13 cellular contexts compared by ENCODE assay signal in the genomic region with DNA sequence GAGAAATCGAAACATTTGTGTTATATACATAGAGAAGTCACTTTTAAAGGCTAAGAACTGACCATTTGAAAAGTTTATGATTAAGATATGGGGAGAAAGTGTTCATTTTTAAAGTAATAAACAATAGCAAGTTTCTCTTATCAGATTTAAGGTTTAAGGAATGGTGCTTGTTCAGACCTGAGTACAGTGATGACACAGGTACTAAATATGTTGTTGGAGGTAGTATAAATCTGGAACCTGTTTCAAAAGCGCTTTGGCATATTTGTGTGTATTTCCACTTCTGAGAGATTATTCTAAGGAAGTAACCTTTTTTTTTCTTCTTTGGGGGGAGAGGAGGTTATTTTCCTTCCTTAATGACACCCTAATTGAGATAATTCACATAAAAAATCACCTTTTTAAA. TPM values are rescaled to one million over a fixed set of nuclear protein-coding genes. Genes with fewer than 3 reads are reported as not detected.
DNase-seq lines count a peak whose midpoint lies in the region; ATAC-seq, FAIRE-seq and TF ChIP-seq lines count a peak whose summit lies in the region.
"Had no signal": no experiment of that assay in that cellular context is flagged by ENCODE, and none has a peak within 500 bp of the region (broad histone marks: within the 10 kb centered on the region; RNA-seq: fewer than 3 reads in every experiment).

No MANE protein-coding gene starts in this region.

- H3K4me2 ChIP-seq in OCI-LY3 (ENCODE audit: low read length), result 0 out of 2 replicates have a peak overlapping the region, but pooled peaks have one; percentile 42

- H3K27me3 Mint-ChIP-seq in CD4-positive, alpha-beta memory T cell, result no peaks in the 10 kb centered on the region
- H3K27me3 Mint-ChIP-seq in natural killer cell (ENCODE audit: low read depth in 2 of 2), result no peaks in the 10 kb centered on the region

- peak overlapping the region; percentile 71 to 95 (median 87) for H3K27ac Mint-ChIP-seq in CD4-positive, alpha-beta memory T cell
- peak overlapping the region; percentile 82 to 93 for H3K27ac Mint-ChIP-seq in natural killer cell

- ATAC-seq in natural killer cell, result no peak
- ATAC-seq in GM21717 (IDR thresholded peaks at IDR 0.05; ENCODE audit: unreplicated experiment), result no peak
- ATAC-seq in GM21737 (IDR thresholded peaks at IDR 0.05; ENCODE audit: unreplicated experiment), result no peak
- ATAC-seq: heart left ventricle had no signal

- H3K27me3 ChIP-seq in CD4-positive, alpha-beta memory T cell (ENCODE audit: insufficient read depth, low read length), result no peaks in the 10 kb centered on the region
- no peaks in the 10 kb centered on the region for H3K27me3 ChIP-seq in OCI-LY3 (ENCODE audit: low read depth, low read length)
- H3K27me3 ChIP-seq: dorsolateral prefrontal cortex, heart left ventricle had no signal

- H4K20me1 ChIP-seq in OCI-LY3 (ENCODE audit: insufficient read depth, low read length), result peaks cover 89% of the 10 kb centered on the region

- FAIRE-seq in colon (lab: Jason Lieb, UNC) (peak; percentile 51), GM12892 (lab: Jason Lieb, UNC) (no peak)
- FAIRE-seq: HTR-8/SVneo, TTC549 had no signal

- no peak for TF ChIP-seq CTCF in OCI-LY3 (IDR thresholded peaks at IDR 0.05; ENCODE audit: low read depth, low read length)
- TF ChIP-seq CTCF in natural killer cell (IDR thresholded peaks at IDR 0.05), result no peak

- H3K4me3 Mint-ChIP-seq in CD4-positive, alpha-beta memory T cell, result peak overlapping the region; percentile 57 to 90 (median 82)
- peak overlapping the region; percentile 81 for H3K4me3 Mint-ChIP-seq in natural killer cell

- POLR2A ChIA-PET in CD4-positive, alpha-beta memory T cell (lab: Charles Lee; ENCODE audit: partially characterized antibody), result interaction anchor here (1.0 to 30.3 kb wide), 7 partner anchors 11 to 113 kb away, joined by 3 to 1078 read pairs (median 14); partner anchors contain the start of gene CDC42SE2

- peak overlapping the region; percentile 63 for H3K27ac ChIP-seq in CD4-positive, alpha-beta memory T cell (ENCODE audit: low read depth, low read length)
- H3K27ac ChIP-seq in OCI-LY3 (ENCODE audit: low read length), result no peak overlapping the region

- peaks cover 99% of the 10 kb centered on the region for H3K79me2 ChIP-seq in OCI-LY3 (ENCODE audit: low read length)

- H2AFZ ChIP-seq in OCI-LY3 (ENCODE audit: low read depth, low read length), result no peak overlapping the region

- no peaks in the 10 kb centered on the region for H3K36me3 ChIP-seq in CD4-positive, alpha-beta memory T cell (ENCODE audit: insufficient read depth, low read length)
- peaks cover 59% of the 10 kb centered on the region for H3K36me3 ChIP-seq in OCI-LY3 (replicated peaks; ENCODE audit: low read depth, low read length)

- CTCF ChIA-PET in CD4-positive, alpha-beta memory T cell (lab: Charles Lee; ENCODE audit: partially characterized antibody), result interaction anchor here (3.1 kb wide), 1 partner anchor 100 kb away, joined by 12 read pairs; no protein-coding TSS in a partner anchor

- H3K4me3 ChIP-seq in CD4-positive, alpha-beta memory T cell (ENCODE audit: low read length in 2 of 2), result peak overlapping the region; percentile 0 to 37
- no peak overlapping the region for H3K4me3 ChIP-seq in OCI-LY3 (ENCODE audit: low read length)
- H3K4me3 ChIP-seq: dorsolateral prefrontal cortex had no signal

- H3K36me3 Mint-ChIP-seq in CD4-positive, alpha-beta memory T cell, result peaks cover 19 to 52% of the 10 kb centered on the region in 2 donors
- H3K36me3 Mint-ChIP-seq in natural killer cell, result no peaks in the 10 kb centered on the region

- intact Hi-C loops in CD4-positive, alpha-beta memory T cell (cut with micrococcal nuclease), result no loop called here
- intact Hi-C loops in natural killer cell (cut with micrococcal nuclease), result loop anchor here (5.0 to 10.0 kb wide), 2 partner anchors 45 to 823 kb away; no protein-coding TSS in a partner anchor

- no peak for TF ChIP-seq POLR2A in GM12892 (IDR thresholded peaks at IDR 0.05; ENCODE audit: low read depth, low read length)

- H3K4me1 Mint-ChIP-seq in CD4-positive, alpha-beta memory T cell, result peaks cover 55 to 92% (median 73%) of the 10 kb centered on the region in 4 donors
- H3K4me1 Mint-ChIP-seq in natural killer cell, result peaks cover 78 to 84% of the 10 kb centered on the region in 2 donors

- no peaks in the 10 kb centered on the region for H3K9me3 ChIP-seq in CD4-positive, alpha-beta memory T cell (ENCODE audit: control insufficient read depth in 1 of 2, low read length in 2 of 2)
- H3K9me3 ChIP-seq in OCI-LY3 (ENCODE audit: insufficient read depth, low read length), result no peaks in the 10 kb centered on the region; the same call in 1 of the 2 replicates
- H3K9me3 ChIP-seq: heart left ventricle had no signal

- H3K9ac ChIP-seq in OCI-LY3 (ENCODE audit: low read length), result no peak overlapping the region

- peaks cover 86% of the 10 kb centered on the region for H3K4me1 ChIP-seq in CD4-positive, alpha-beta memory T cell (ENCODE audit: insufficient read depth, low read length)
- H3K4me1 ChIP-seq in OCI-LY3 (ENCODE audit: low read length), result peaks cover 75% of the 10 kb centered on the region

- peaks cover 0 to 15% (median 0%) of the 10 kb centered on the region in 8 donors for H3K9me3 Mint-ChIP-seq in CD4-positive, alpha-beta memory T cell
- H3K9me3 Mint-ChIP-seq in natural killer cell, result no peaks in the 10 kb centered on the region

- DNase-seq in CD4-positive, alpha-beta memory T cell, result no peak
- DNase-seq in natural killer cell (no peak), dermis blood vessel endothelial cell (no peak), GM12892 (ENCODE audit: insufficient read length) (no peak)
- DNase-seq: activated gamma-delta T cell treated with Interleukin-2 at 50 U/mL for 16 hours, dorsolateral prefrontal cortex, heart left ventricle had no signal

RNA-seq across cellular contexts. Expression of gene CDC42SE2, which starts 18.4 kb away (rescaled TPM):
- total RNA-seq in CD4-positive, alpha-beta memory T cell, result 100 to 1,000 TPM; 298 to 316 TPM
- 100 to 1,000 TPM; 414 to 773 TPM for polyA plus RNA-seq in CD4-positive, alpha-beta memory T cell
- 100 to 1,000 TPM; 140 to 183 (median 166) TPM for total RNA-seq in natural killer cell
- total RNA-seq in dermis blood vessel endothelial cell, result 54.6 and 55.5 TPM in 2 replicates
- 86.3 TPM for polyA plus RNA-seq in GM12892 (2012; ENCODE audit: missing spikeins)
